8 cellular contexts compared by ENCODE assay signal in genomic region chr10:43605850-43606322, GRCh38. TPM values are rescaled to one million over a fixed set of nuclear protein-coding genes. Genes with fewer than 3 reads are reported as not detected.
DNase-seq lines count a peak whose midpoint lies in the region; ATAC-seq and TF ChIP-seq lines count a peak whose summit lies in the region.

No MANE protein-coding gene starts in this region.

- no peak for DNase-seq in stimulated activated naive CD8-positive, alpha-beta T cell treated with anti-CD3 and anti-CD28 coated beads, Interleukin-15, Interleukin-2, amounts not matched to agents 100 U/mL and 50 U/mL, for 24 hours
- no peak for DNase-seq in SJCRH30
- DNase-seq in heart left ventricle, result no peak
- no peak for DNase-seq in HK-2 (ENCODE audit: unreplicated experiment)
- DNase-seq in HuH-7.5 (ENCODE audit: low spot score), result no peak
- no peak for DNase-seq in stimulated activated CD4-positive, alpha-beta T cell treated with anti-CD3 and anti-CD28 coated beads, Interleukin-4, amount 100 ng/mL, for 24 hours

- peaks cover 43% of the 10 kb centered on the region for H3K4me1 Mint-ChIP-seq in stimulated activated naive CD8-positive, alpha-beta T cell treated with anti-CD3 and anti-CD28 coated beads, Interleukin-15, Interleukin-2, amounts not matched to agents 100 ng/mL and 50 ng/mL, for 24 hours (ENCODE audit: low read depth)
- peaks cover 37% of the 10 kb centered on the region for H3K4me1 Mint-ChIP-seq in stimulated activated memory B cell treated with anti-CD40 and anti-IgM and Interleukin-4, amounts not matched to agents 10 μg/mL and 1 μg/mL and 100 μg/mL, for 72 hours

- TF ChIP-seq CTCF in heart left ventricle (IDR thresholded peaks at IDR 0.05), result no peak

- WGBS in heart left ventricle, 4 donors, result 46 to 52% (median 48%) methylated on average over 12 of the region's 12 CpGs

- peaks cover 13% of the 10 kb centered on the region for H3K9me3 Mint-ChIP-seq in stimulated activated naive CD8-positive, alpha-beta T cell treated with anti-CD3 and anti-CD28 coated beads, Interleukin-15, Interleukin-2, amounts not matched to agents 100 ng/mL and 50 ng/mL, for 24 hours
- H3K9me3 Mint-ChIP-seq in stimulated activated memory B cell treated with anti-CD40 and anti-IgM and Interleukin-4, amounts not matched to agents 10 μg/mL and 1 μg/mL and 100 μg/mL, for 72 hours, result peaks cover 6% of the 10 kb centered on the region

- H3K36me3 Mint-ChIP-seq in stimulated activated naive CD8-positive, alpha-beta T cell treated with anti-CD3 and anti-CD28 coated beads, Interleukin-15, Interleukin-2, amounts not matched to agents 100 ng/mL and 50 ng/mL, for 24 hours (ENCODE audit: low read depth), result peaks cover 40% of the 10 kb centered on the region
- H3K36me3 Mint-ChIP-seq in stimulated activated memory B cell treated with anti-CD40 and anti-IgM and Interleukin-4, amounts not matched to agents 10 μg/mL and 1 μg/mL and 100 μg/mL, for 72 hours, result peaks cover 30% of the 10 kb centered on the region

- no peak for TF ChIP-seq POLR2A in heart left ventricle (IDR thresholded peaks at IDR 0.05)

- peak overlapping the region; percentile 87 for H3K4me3 Mint-ChIP-seq in stimulated activated naive CD8-positive, alpha-beta T cell treated with anti-CD3 and anti-CD28 coated beads, Interleukin-15, Interleukin-2, amounts not matched to agents 100 ng/mL and 50 ng/mL, for 24 hours
- H3K4me3 Mint-ChIP-seq in stimulated activated memory B cell treated with anti-CD40 and anti-IgM and Interleukin-4, amounts not matched to agents 10 μg/mL and 1 μg/mL and 100 μg/mL, for 72 hours, result peak overlapping the region; percentile 69

- H3K4me1 ChIP-seq in SJCRH30 (no peaks in the 10 kb centered on the region), heart left ventricle (peaks cover 0 to 14% (median 7%) of the 10 kb centered on the region in 12 donors)

- H3K27me3 ChIP-seq in SJCRH30 (no peaks in the 10 kb centered on the region), heart left ventricle (no peaks in the 10 kb centered on the region)

- no peak for ATAC-seq in stimulated activated naive CD8-positive, alpha-beta T cell treated with anti-CD3 and anti-CD28 coated beads, Interleukin-15, Interleukin-2, amounts not matched to agents 100 U/mL and 50 U/mL, for 24 hours
- peak in 3 of 4 donors; percentile 40 to 47 (median 44) for ATAC-seq in heart left ventricle
- ATAC-seq in stimulated activated memory B cell treated with anti-CD40 and anti-IgM and Interleukin-4, amounts not matched to agents 10 μg/mL and 1 μg/mL and 100 μg/mL, for 72 hours, result no peak

- intact Hi-C loops in heart left ventricle (cut with DNase I), result no loop called here

- H3K27ac ChIP-seq in SJCRH30, result no peak overlapping the region
- H3K27ac ChIP-seq in heart left ventricle, result peak overlapping the region in 3 of 12 donors; percentile 46 to 79 (median 65)

- H3K9me3 ChIP-seq in SJCRH30 (replicated peaks), result no peaks in the 10 kb centered on the region
- no peaks in the 10 kb centered on the region for H3K9me3 ChIP-seq in heart left ventricle

- H3K4me3 ChIP-seq in SJCRH30 (peak overlapping the region; percentile 68), heart left ventricle (peak overlapping the region in 11 of 12 donors; percentile 66 to 97 (median 80))

- peak overlapping the region; percentile 32 for H3K27ac Mint-ChIP-seq in stimulated activated naive CD8-positive, alpha-beta T cell treated with anti-CD3 and anti-CD28 coated beads, Interleukin-15, Interleukin-2, amounts not matched to agents 100 ng/mL and 50 ng/mL, for 24 hours
- peak overlapping the region; percentile 78 for H3K27ac Mint-ChIP-seq in stimulated activated memory B cell treated with anti-CD40 and anti-IgM and Interleukin-4, amounts not matched to agents 10 μg/mL and 1 μg/mL and 100 μg/mL, for 72 hours

- H3K36me3 ChIP-seq in SJCRH30 (no peaks in the 10 kb centered on the region), heart left ventricle (peaks cover 0 to 9% (median 4%) of the 10 kb centered on the region in 9 donors)

- H3K27me3 Mint-ChIP-seq in stimulated activated naive CD8-positive, alpha-beta T cell treated with anti-CD3 and anti-CD28 coated beads, Interleukin-15, Interleukin-2, amounts not matched to agents 100 ng/mL and 50 ng/mL, for 24 hours, result peaks cover 5% of the 10 kb centered on the region
- H3K27me3 Mint-ChIP-seq in stimulated activated memory B cell treated with anti-CD40 and anti-IgM and Interleukin-4, amounts not matched to agents 10 μg/mL and 1 μg/mL and 100 μg/mL, for 72 hours, result peaks cover 8% of the 10 kb centered on the region

RNA-seq across cellular contexts. Expression of gene ZNF485, which starts 0.4 kb away (rescaled TPM):
- 2.2 and 2.9 TPM in 2 replicates for total RNA-seq in SJCRH30 (2014; rRNA removed; shearing (Covaris generic))
- 1 to 10 TPM in 8 of 9 donors, under 1 TPM in 1; 0.40 to 2.6 (median 1.9) TPM for total RNA-seq in heart left ventricle
- 1 to 10 TPM; 1.2 to 1.5 TPM for polyA plus RNA-seq in heart left ventricle

RNA-seq across cellular contexts. Expression of gene ZNF239, which starts 31.5 kb away (rescaled TPM):
- total RNA-seq in SJCRH30 (2014; rRNA removed; shearing (Covaris generic)), result not detected in 2 replicates
- total RNA-seq in heart left ventricle, result 1 to 10 TPM; 1.1 to 3.7 (median 1.9) TPM
- 1 to 10 TPM in 1 of 2 donors, under 1 TPM in 1; 0.53 to 1.9 TPM for polyA plus RNA-seq in heart left ventricle

RNA-seq across cellular contexts. Expression of gene ZNF32, which starts 42.8 kb away (rescaled TPM):
- 12.0 and 14.8 TPM in 2 replicates for total RNA-seq in SJCRH30 (2014; rRNA removed; shearing (Covaris generic))
- total RNA-seq in heart left ventricle, result 10 to 100 TPM; 32.8 to 61.7 (median 42.4) TPM
- polyA plus RNA-seq in heart left ventricle, result 10 to 100 TPM; 39.4 to 78.2 TPM

Comparison
In these comparisons a context has a peak if more than half of its experiments do, and no peak if none do; other contexts are left out.
1. ATAC-seq: peak in heart left ventricle (3 of 4); none in stimulated activated naive CD8-positive, alpha-beta T cell treated with anti-CD3 and anti-CD28 coated beads, Interleukin-15, Interleukin-2, amounts not matched to agents 100 U/mL and 50 U/mL, for 24 hours (single experiment) and stimulated activated memory B cell treated with anti-CD40 and anti-IgM and Interleukin-4, amounts not matched to agents 10 μg/mL and 1 μg/mL and 100 μg/mL, for 72 hours (single experiment).